Comparison of ENCODE assay signal across 31 cellular contexts in the genomic region with DNA sequence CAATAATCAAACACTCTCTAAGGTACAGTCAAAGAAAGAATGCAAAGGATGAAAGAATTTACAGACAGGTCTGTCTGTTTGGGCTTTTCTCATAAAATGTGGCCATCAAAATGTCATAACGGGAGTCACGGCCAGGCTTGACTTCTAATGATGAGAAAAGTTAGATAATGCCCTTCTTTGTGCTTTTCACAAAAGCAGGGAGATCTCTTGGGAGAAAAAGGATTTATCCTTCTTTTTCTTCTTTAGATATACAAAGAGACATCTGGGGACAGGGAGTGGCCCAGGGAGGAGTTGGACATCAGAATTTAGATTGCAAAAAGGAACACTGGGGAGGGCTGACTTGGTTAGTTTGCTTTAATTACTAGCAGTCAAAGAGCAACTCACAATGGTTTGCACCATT.
"Had no signal": no experiment of that assay in that cellular context is flagged by ENCODE, and none has a peak within 500 bp of the region (broad histone marks: within the 10 kb centered on the region; RNA-seq: fewer than 3 reads in every experiment).

No MANE protein-coding gene starts in this region.

- H3K4me3 Mint-ChIP-seq: naive B cell; naive thymus-derived CD8-positive, alpha-beta T cell; natural killer cell treated with Interleukin-12 subunit alpha and Interleukin-12 subunit beta and Interleukin-15 and Interleukin-18, amount 100 ng/mL, for 72 hours; nephron progenitor cell; neural crest cell; stimulated activated effector memory CD8-positive, alpha-beta T cell treated with anti-CD3 and anti-CD28 coated beads, Interleukin-12 subunit alpha, Interleukin-12 subunit beta, amount 100 ng/mL, for 72 hours; stimulated activated naive B cell treated with anti-CD40 and anti-IgM and Interleukin-4, amounts not matched to agents 10 μg/mL and 1 μg/mL and 100 μg/mL, for 72 hours; stimulated activated naive CD8-positive, alpha-beta T cell treated with anti-CD3 and anti-CD28 coated beads, Interleukin-15, Interleukin-2, amounts not matched to agents 100 ng/mL and 50 ng/mL, for 24 hours had no signal

- H3K27me3 ChIP-seq: neutrophil, ovary, right lobe of liver, sigmoid colon, stomach, thyroid gland, tibial nerve, upper lobe of left lung, vagina had no signal

- DNase-seq: naive B cell; naive thymus-derived CD8-positive, alpha-beta T cell; nephron progenitor cell; nucleus accumbens; ovary; posterior cingulate gyrus; psoas muscle; right cardiac atrium; right lobe of liver; sigmoid colon; small intestine; stimulated activated CD4-positive, alpha-beta T cell treated with anti-CD3 and anti-CD28 coated beads, Interleukin-15, amount 100 ng/mL, for 24 hours; stimulated activated CD4-positive, alpha-beta T cell treated with anti-CD3 and anti-CD28 coated beads, Interleukin-2, amount 100 ng/mL, for 24 hours; stimulated activated CD4-positive, alpha-beta T cell treated with anti-CD3 and anti-CD28 coated beads, Interleukin-2, amount 100 ng/mL, for 48 hours; stimulated activated CD4-positive, alpha-beta T cell treated with anti-CD3 and anti-CD28 coated beads, Interleukin-4, amount 100 ng/mL, for 24 hours; stimulated activated naive B cell treated with anti-CD40 and anti-IgM and Interleukin-4, amounts not matched to agents 10 μg/mL and 1 μg/mL and 100 μg/mL, for 72 hours; stimulated activated naive CD4-positive, alpha-beta T cell treated with Interleukin-2 at 50 U/mL for 16 hours; stomach; thyroid gland; trophoblast cell; upper lobe of left lung had no signal

- H3K4me1 ChIP-seq: parathyroid adenoma, psoas muscle, right lobe of liver, sigmoid colon, stomach, thyroid gland, tibial nerve, upper lobe of left lung, vagina had no signal

- H3K4me1 Mint-ChIP-seq: naive B cell; naive thymus-derived CD8-positive, alpha-beta T cell; nephron progenitor cell; neural crest cell; stimulated activated effector memory CD8-positive, alpha-beta T cell treated with anti-CD3 and anti-CD28 coated beads, Interleukin-12 subunit alpha, Interleukin-12 subunit beta, amount 100 ng/mL, for 72 hours; stimulated activated naive B cell treated with anti-CD40 and anti-IgM and Interleukin-4, amounts not matched to agents 10 μg/mL and 1 μg/mL and 100 μg/mL, for 72 hours had no signal

- H3K9me3 Mint-ChIP-seq: naive thymus-derived CD8-positive, alpha-beta T cell; neural crest cell; stimulated activated effector memory CD8-positive, alpha-beta T cell treated with anti-CD3 and anti-CD28 coated beads, Interleukin-12 subunit alpha, Interleukin-12 subunit beta, amount 100 ng/mL, for 72 hours; stimulated activated naive CD8-positive, alpha-beta T cell treated with anti-CD3 and anti-CD28 coated beads, Interleukin-15, Interleukin-2, amounts not matched to agents 100 ng/mL and 50 ng/mL, for 24 hours had no signal

- H2AFZ ChIP-seq: parathyroid adenoma had no signal

- H3K79me2 ChIP-seq: parathyroid adenoma had no signal

- H3K27ac Mint-ChIP-seq: naive B cell; natural killer cell treated with Interleukin-12 subunit alpha and Interleukin-12 subunit beta and Interleukin-15 and Interleukin-18, amount 100 ng/mL, for 72 hours; nephron progenitor cell; progenitor cell of endocrine pancreas; stimulated activated effector memory CD8-positive, alpha-beta T cell treated with anti-CD3 and anti-CD28 coated beads, Interleukin-12 subunit alpha, Interleukin-12 subunit beta, amount 100 ng/mL, for 72 hours; stimulated activated naive B cell treated with anti-CD40 and anti-IgM and Interleukin-4, amounts not matched to agents 10 μg/mL and 1 μg/mL and 100 μg/mL, for 72 hours; stimulated activated naive CD8-positive, alpha-beta T cell treated with anti-CD3 and anti-CD28 coated beads, Interleukin-15, Interleukin-2, amounts not matched to agents 100 ng/mL and 50 ng/mL, for 24 hours had no signal

- H3K36me3 ChIP-seq: neutrophil, ovary, right lobe of liver, sigmoid colon, stomach, thoracic aorta, thyroid gland, tibial nerve, upper lobe of left lung, vagina had no signal

- H3K4me3 ChIP-seq: ovary, psoas muscle, right lobe of liver, sigmoid colon, stomach, thoracic aorta, thyroid gland, tibial nerve, upper lobe of left lung, vagina had no signal

- H3K9ac ChIP-seq: parathyroid adenoma had no signal

- H3K27me3 Mint-ChIP-seq: naive B cell; naive thymus-derived CD8-positive, alpha-beta T cell; natural killer cell treated with Interleukin-12 subunit alpha and Interleukin-12 subunit beta and Interleukin-15 and Interleukin-18, amount 100 ng/mL, for 72 hours; progenitor cell of endocrine pancreas; stimulated activated naive B cell treated with anti-CD40 and anti-IgM and Interleukin-4, amounts not matched to agents 10 μg/mL and 1 μg/mL and 100 μg/mL, for 72 hours; stimulated activated naive CD8-positive, alpha-beta T cell treated with anti-CD3 and anti-CD28 coated beads, Interleukin-15, Interleukin-2, amounts not matched to agents 100 ng/mL and 50 ng/mL, for 24 hours had no signal

- H3K36me3 Mint-ChIP-seq: naive B cell; natural killer cell treated with Interleukin-12 subunit alpha and Interleukin-12 subunit beta and Interleukin-15 and Interleukin-18, amount 100 ng/mL, for 72 hours; stimulated activated effector memory CD8-positive, alpha-beta T cell treated with anti-CD3 and anti-CD28 coated beads, Interleukin-12 subunit alpha, Interleukin-12 subunit beta, amount 100 ng/mL, for 72 hours had no signal

- H3K27ac ChIP-seq: neutrophil, ovary, parathyroid adenoma, psoas muscle, right lobe of liver, sigmoid colon, stomach, thoracic aorta, thyroid gland, tibial nerve, upper lobe of left lung, vagina had no signal

- H3K9me3 ChIP-seq: neutrophil, ovary, psoas muscle, right lobe of liver, sigmoid colon, stomach, thoracic aorta, thyroid gland, tibial nerve, upper lobe of left lung, vagina had no signal
